In genomic region chr15:29409890-29410289, GRCh38 we compare ENCODE assay signal across 1 cellular context.
TF ChIP-seq lines count a peak whose summit lies in the region.

No MANE protein-coding gene starts in this region.

TF ChIP-seq in GM23338, 12 proteins besides CTCF, POLR2A, EP300 and RAD21 (continued from another document):
- TF ChIP-seq ZNF462 (CRISPR knock-in tag; IDR thresholded peaks at IDR 0.05) (no peak), ZNF331 (CRISPR knock-in tag; IDR thresholded peaks at IDR 0.05; ENCODE audit: low read depth) (no peak), NANOG (IDR thresholded peaks at IDR 0.05; ENCODE audit: borderline replicate concordance) (no peak)
TF ChIP-seq in GM23338: peak in this region for 0.
